Comparison of ENCODE assay signal across 1 cellular context in genomic region chr5:137939331-137939730, GRCh38.
TF ChIP-seq lines count a peak whose summit lies in the region.

No MANE protein-coding gene starts in this region.

TF ChIP-seq in endothelial cell of umbilical vein, 7 proteins besides CTCF, POLR2A, EP300 and RAD21:
- no peak for TF ChIP-seq POLR2AphosphoS5 (IDR thresholded peaks at IDR 0.05; ENCODE audit: insufficient read depth, low read depth, low read length)
- no peak for TF ChIP-seq MYC (IDR thresholded peaks at IDR 0.05; ENCODE audit: low read depth, low read length)
- TF ChIP-seq EZH2 (IDR thresholded peaks at IDR 0.05; ENCODE audit: borderline replicate concordance, low read depth, low read length, severe bottlenecking) = no peak
- TF ChIP-seq JUN (IDR thresholded peaks at IDR 0.05; ENCODE audit: borderline replicate concordance, insufficient read depth, insufficient read length, low read depth) = no peak
- no peak for TF ChIP-seq GATA2 (IDR thresholded peaks at IDR 0.05; ENCODE audit: insufficient read depth, insufficient read length, low read depth, low read length)
- no peak for TF ChIP-seq MAX (IDR thresholded peaks at IDR 0.05; ENCODE audit: insufficient read depth, insufficient read length)
- TF ChIP-seq FOS (IDR thresholded peaks at IDR 0.05; ENCODE audit: borderline replicate concordance, insufficient read depth, low read length) = no peak
